ENCODE assay signal across 10 cellular contexts in the genomic region with DNA sequence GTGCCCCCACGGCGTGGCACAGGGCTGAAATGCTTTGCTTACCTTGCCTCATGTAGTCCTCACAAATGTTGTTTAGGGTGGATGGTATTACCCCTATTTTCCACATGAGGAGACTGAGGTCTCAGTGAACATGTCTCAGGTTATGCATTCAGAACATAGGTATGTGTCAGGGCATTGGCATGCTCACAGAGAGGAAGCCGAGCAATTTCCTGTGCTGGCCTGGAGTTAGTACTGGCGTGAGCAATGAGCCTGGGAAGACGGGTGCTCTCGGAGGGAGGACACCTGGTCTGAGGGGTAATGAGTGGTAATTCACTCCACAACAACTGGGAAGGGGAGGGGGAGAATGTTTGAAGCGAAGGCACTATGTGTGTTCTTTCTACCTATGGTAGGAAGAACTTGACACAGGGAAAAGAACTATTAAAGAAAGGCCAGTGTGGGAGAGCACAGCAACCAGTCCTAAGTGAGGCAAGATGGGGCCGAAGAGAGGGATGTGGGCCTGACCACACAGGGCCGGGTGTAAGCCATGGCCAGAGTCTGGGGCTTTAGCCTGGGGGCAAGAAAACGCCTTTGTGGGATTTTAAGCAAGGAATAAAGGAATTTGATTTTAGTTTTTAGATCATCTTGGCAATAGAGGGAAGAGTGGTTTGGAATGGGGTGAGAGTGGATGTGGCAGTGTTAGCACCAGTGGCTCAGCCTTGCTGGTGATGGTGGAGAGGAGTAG. TPM values are rescaled to one million over a fixed set of nuclear protein-coding genes. Genes with fewer than 3 reads are reported as not detected.
DNase-seq lines count a peak whose midpoint lies in the region; ATAC-seq and TF ChIP-seq lines count a peak whose summit lies in the region.
"Had no signal": no experiment of that assay in that cellular context is flagged by ENCODE, and none has a peak within 500 bp of the region (broad histone marks: within the 10 kb centered on the region; RNA-seq: fewer than 3 reads in every experiment).

No MANE protein-coding gene starts in this region.

- H3K27me3 Mint-ChIP-seq in activated CD4-positive, alpha-beta T cell treated with anti-CD3 and anti-CD28 coated beads, Interleukin-2, amount 10 ng/mL, durations not matched to agents 24 days and 14 days, result no peaks in the 10 kb centered on the region
- H3K27me3 Mint-ChIP-seq in activated CD8-positive, alpha-beta T cell treated with anti-CD3 and anti-CD28 coated beads, Interleukin-2, amount 10 ng/mL, durations not matched to agents 7 days and 5 days (ENCODE audit: low read depth), result no peaks in the 10 kb centered on the region

- H3K4me3 Mint-ChIP-seq in activated CD4-positive, alpha-beta T cell treated with anti-CD3 and anti-CD28 coated beads, Interleukin-2, amount 10 ng/mL, durations not matched to agents 24 days and 14 days, result no peak overlapping the region
- no peak overlapping the region for H3K4me3 Mint-ChIP-seq in activated CD8-positive, alpha-beta T cell treated with anti-CD3 and anti-CD28 coated beads, Interleukin-2, amount 10 ng/mL, durations not matched to agents 7 days and 5 days
- H3K4me3 Mint-ChIP-seq in stimulated activated effector memory CD8-positive, alpha-beta T cell treated with anti-CD3 and anti-CD28 coated beads, Interleukin-12 subunit alpha, Interleukin-12 subunit beta, amount 100 ng/mL, for 72 hours, result no peak overlapping the region

- H3K27ac ChIP-seq in gastroesophageal sphincter, result peak overlapping the region in 3 of 4 donors; percentile 94 to 99 (median 98)
- peak overlapping the region in 14 of 59 donors; percentile 3 to 61 (median 20) for H3K27ac ChIP-seq in dorsolateral prefrontal cortex
- H3K27ac ChIP-seq: BLaER1 had no signal

- H3K27me3 ChIP-seq in gastroesophageal sphincter (no peaks in the 10 kb centered on the region), dorsolateral prefrontal cortex (no peaks in the 10 kb centered on the region)
- H3K27me3 ChIP-seq: BLaER1 had no signal

- TF ChIP-seq CTCF in gastroesophageal sphincter (IDR thresholded peaks at IDR 0.05) (no peak), dorsolateral prefrontal cortex (IDR thresholded peaks at IDR 0.05 in 54 of 56, conservative IDR thresholded peaks at IDR 0.05 in 2 of 56; ENCODE audit: low read depth in 1 of 56, partially characterized antibody in 56 of 56) (no peak)

- CTCF ChIA-PET in activated CD8-positive, alpha-beta T cell treated with anti-CD3 and anti-CD28 coated beads, Interleukin-2, amount 10 ng/mL, durations not matched to agents 7 days and 5 days (lab: Charles Lee), result no interaction called here

- H3K36me3 Mint-ChIP-seq in activated CD4-positive, alpha-beta T cell treated with anti-CD3 and anti-CD28 coated beads, Interleukin-2, amount 10 ng/mL, durations not matched to agents 24 days and 14 days (ENCODE audit: low read depth), result peaks cover 78% of the 10 kb centered on the region
- H3K36me3 Mint-ChIP-seq in activated CD8-positive, alpha-beta T cell treated with anti-CD3 and anti-CD28 coated beads, Interleukin-2, amount 10 ng/mL, durations not matched to agents 7 days and 5 days (ENCODE audit: low read depth), result peaks cover 68% of the 10 kb centered on the region
- H3K36me3 Mint-ChIP-seq in stimulated activated effector memory CD8-positive, alpha-beta T cell treated with anti-CD3 and anti-CD28 coated beads, Interleukin-12 subunit alpha, Interleukin-12 subunit beta, amount 100 ng/mL, for 72 hours, result peaks cover 89% of the 10 kb centered on the region

- H3K4me1 Mint-ChIP-seq in activated CD4-positive, alpha-beta T cell treated with anti-CD3 and anti-CD28 coated beads, Interleukin-2, amount 10 ng/mL, durations not matched to agents 24 days and 14 days, result peaks cover 54% of the 10 kb centered on the region
- peaks cover 43% of the 10 kb centered on the region for H3K4me1 Mint-ChIP-seq in activated CD8-positive, alpha-beta T cell treated with anti-CD3 and anti-CD28 coated beads, Interleukin-2, amount 10 ng/mL, durations not matched to agents 7 days and 5 days (ENCODE audit: low read depth)
- peaks cover 73% of the 10 kb centered on the region for H3K4me1 Mint-ChIP-seq in stimulated activated effector memory CD8-positive, alpha-beta T cell treated with anti-CD3 and anti-CD28 coated beads, Interleukin-12 subunit alpha, Interleukin-12 subunit beta, amount 100 ng/mL, for 72 hours

- DNase-seq in activated CD4-positive, alpha-beta T cell treated with anti-CD3 and anti-CD28 coated beads, Interleukin-2, amount 10 ng/mL, durations not matched to agents 24 days and 14 days, result no peak
- no peak for DNase-seq in activated CD4-positive, alpha-beta T cell treated with anti-CD3 and anti-CD28 coated beads, Interleukin-2, amount 50 U/mL, for 4 hours
- DNase-seq in activated CD8-positive, alpha-beta T cell treated with anti-CD3 and anti-CD28 coated beads, Interleukin-2, amount 10 ng/mL, durations not matched to agents 7 days and 5 days, result no peak
- no peak for DNase-seq in stimulated activated effector memory CD8-positive, alpha-beta T cell treated with anti-CD3 and anti-CD28 coated beads, Interleukin-12 subunit alpha, Interleukin-12 subunit beta, amount 100 ng/mL, for 72 hours (ENCODE audit: low spot score in 2 of 2)
- no peak for DNase-seq in dorsolateral prefrontal cortex
- DNase-seq in NCI-H524 (lab: John Stamatoyannopoulos, UW), result no peak
- no peak for DNase-seq in DMS 273 treated with DMSO at 0.1 percent for 48 hours (lab: John Stamatoyannopoulos, UW)
- DNase-seq: NCI-H1105 treated with DMSO at 0.1 percent for 48 hours had no signal

- H3K4me3 ChIP-seq in gastroesophageal sphincter, result no peak overlapping the region
- H3K4me3 ChIP-seq in dorsolateral prefrontal cortex, result no peak overlapping the region
- H3K4me3 ChIP-seq: BLaER1 had no signal

- no peak for TF ChIP-seq POLR2A in gastroesophageal sphincter (IDR thresholded peaks at IDR 0.05)

- intact Hi-C loops in activated CD4-positive, alpha-beta T cell treated with anti-CD3 and anti-CD28 coated beads, Interleukin-2, amount 10 ng/mL, durations not matched to agents 24 days and 14 days (cut with micrococcal nuclease), result no loop called here
- intact Hi-C loops in dorsolateral prefrontal cortex (cut with DNase I), result no loop called here

- no peaks in the 10 kb centered on the region for H3K9me3 Mint-ChIP-seq in activated CD4-positive, alpha-beta T cell treated with anti-CD3 and anti-CD28 coated beads, Interleukin-2, amount 10 ng/mL, durations not matched to agents 24 days and 14 days
- no peaks in the 10 kb centered on the region for H3K9me3 Mint-ChIP-seq in activated CD8-positive, alpha-beta T cell treated with anti-CD3 and anti-CD28 coated beads, Interleukin-2, amount 10 ng/mL, durations not matched to agents 7 days and 5 days (ENCODE audit: insufficient read depth)
- no peaks in the 10 kb centered on the region for H3K9me3 Mint-ChIP-seq in stimulated activated effector memory CD8-positive, alpha-beta T cell treated with anti-CD3 and anti-CD28 coated beads, Interleukin-12 subunit alpha, Interleukin-12 subunit beta, amount 100 ng/mL, for 72 hours

- no peaks in the 10 kb centered on the region for H3K9me3 ChIP-seq in gastroesophageal sphincter
- H3K9me3 ChIP-seq: BLaER1 had no signal

- peaks cover 3 to 78% of the 10 kb centered on the region in 2 donors for H3K36me3 ChIP-seq in gastroesophageal sphincter

- POLR2A ChIA-PET in activated CD8-positive, alpha-beta T cell treated with anti-CD3 and anti-CD28 coated beads, Interleukin-2, amount 10 ng/mL, durations not matched to agents 7 days and 5 days (lab: Charles Lee), result no interaction called here

- H3K4me1 ChIP-seq in gastroesophageal sphincter, result peaks cover 0 to 45% (median 6%) of the 10 kb centered on the region in 3 donors

- ATAC-seq in activated CD8-positive, alpha-beta T cell treated with anti-CD3 and anti-CD28 coated beads, Interleukin-2, amount 10 ng/mL, durations not matched to agents 7 days and 5 days, result no peak
- no peak for ATAC-seq in gastroesophageal sphincter
- no peak for ATAC-seq in stimulated activated effector memory CD8-positive, alpha-beta T cell treated with anti-CD3 and anti-CD28 coated beads, Interleukin-12 subunit alpha, Interleukin-12 subunit beta, amount 100 ng/mL, for 72 hours

- 57 to 68% methylated on average over 6 to 10 of the region's 10 CpGs for WGBS in gastroesophageal sphincter (ENCODE audit: low coverage in 1 of 2), 2 donors

- H3K27ac Mint-ChIP-seq in activated CD4-positive, alpha-beta T cell treated with anti-CD3 and anti-CD28 coated beads, Interleukin-2, amount 10 ng/mL, durations not matched to agents 24 days and 14 days, result peak overlapping the region; percentile 92
- H3K27ac Mint-ChIP-seq in activated CD8-positive, alpha-beta T cell treated with anti-CD3 and anti-CD28 coated beads, Interleukin-2, amount 10 ng/mL, durations not matched to agents 7 days and 5 days, result peak overlapping the region; percentile 81
- peak overlapping the region; percentile 88 for H3K27ac Mint-ChIP-seq in stimulated activated effector memory CD8-positive, alpha-beta T cell treated with anti-CD3 and anti-CD28 coated beads, Interleukin-12 subunit alpha, Interleukin-12 subunit beta, amount 100 ng/mL, for 72 hours

- TF ChIP-seq EP300 in gastroesophageal sphincter (IDR thresholded peaks at IDR 0.05), result no peak

RNA-seq across cellular contexts. Expression of gene FAM131A, which starts 4.9 kb away (rescaled TPM):
- total RNA-seq in activated CD4-positive, alpha-beta T cell treated with anti-CD3 and anti-CD28 coated beads, Interleukin-2, amount 10 ng/mL, durations not matched to agents 24 days and 14 days, result 8.6 and 8.7 TPM in 2 replicates
- 1 to 10 TPM; 3.1 to 3.2 TPM for total RNA-seq in activated CD8-positive, alpha-beta T cell treated with anti-CD3 and anti-CD28 coated beads, Interleukin-2, amount 10 ng/mL, durations not matched to agents 7 days and 5 days
- 10 to 100 TPM; 53.9 to 71.4 (median 65.3) TPM for total RNA-seq in gastroesophageal sphincter
- 100 to 1,000 TPM in 106 of 120 experiments, 10 to 100 TPM in 14; 76.8 to 195 (median 128) TPM for total RNA-seq in dorsolateral prefrontal cortex

RNA-seq across cellular contexts. Expression of gene EIF4G1, which starts 18.1 kb away (rescaled TPM):
- total RNA-seq in activated CD4-positive, alpha-beta T cell treated with anti-CD3 and anti-CD28 coated beads, Interleukin-2, amount 10 ng/mL, durations not matched to agents 24 days and 14 days, result 680 and 700 TPM in 2 replicates
- total RNA-seq in activated CD8-positive, alpha-beta T cell treated with anti-CD3 and anti-CD28 coated beads, Interleukin-2, amount 10 ng/mL, durations not matched to agents 7 days and 5 days, result 100 to 1,000 TPM; 339 to 348 TPM
- 100 to 1,000 TPM; 233 to 431 (median 300) TPM for total RNA-seq in gastroesophageal sphincter
- 100 to 1,000 TPM; 152 to 287 (median 190) TPM for total RNA-seq in dorsolateral prefrontal cortex

RNA-seq across cellular contexts. Expression of gene CLCN2, which starts 28.9 kb away (rescaled TPM):
- total RNA-seq in activated CD4-positive, alpha-beta T cell treated with anti-CD3 and anti-CD28 coated beads, Interleukin-2, amount 10 ng/mL, durations not matched to agents 24 days and 14 days, result 8.3 and 8.4 TPM in 2 replicates
- total RNA-seq in activated CD8-positive, alpha-beta T cell treated with anti-CD3 and anti-CD28 coated beads, Interleukin-2, amount 10 ng/mL, durations not matched to agents 7 days and 5 days, result 1 to 10 TPM; 4.7 to 4.8 TPM
- total RNA-seq in gastroesophageal sphincter (1 to 10 TPM; 2.0 to 6.8 (median 2.3) TPM), dorsolateral prefrontal cortex (10 to 100 TPM; 11.7 to 50.5 (median 26.1) TPM)

RNA-seq across cellular contexts. Expression of gene POLR2H, which starts 29.0 kb away (rescaled TPM):
- total RNA-seq in activated CD4-positive, alpha-beta T cell treated with anti-CD3 and anti-CD28 coated beads, Interleukin-2, amount 10 ng/mL, durations not matched to agents 24 days and 14 days, result 159 and 161 TPM in 2 replicates
- total RNA-seq in activated CD8-positive, alpha-beta T cell treated with anti-CD3 and anti-CD28 coated beads, Interleukin-2, amount 10 ng/mL, durations not matched to agents 7 days and 5 days, result 100 to 1,000 TPM; 101 to 103 TPM
- total RNA-seq in gastroesophageal sphincter, result 10 to 100 TPM; 32.8 to 54.1 (median 40.9) TPM
- 10 to 100 TPM; 27.9 to 64.8 (median 47.7) TPM for total RNA-seq in dorsolateral prefrontal cortex

RNA-seq across cellular contexts. Expression of gene PSMD2, which starts 33.5 kb away (rescaled TPM):
- 280 and 283 TPM in 2 replicates for total RNA-seq in activated CD4-positive, alpha-beta T cell treated with anti-CD3 and anti-CD28 coated beads, Interleukin-2, amount 10 ng/mL, durations not matched to agents 24 days and 14 days
- 100 to 1,000 TPM; 207 to 209 TPM for total RNA-seq in activated CD8-positive, alpha-beta T cell treated with anti-CD3 and anti-CD28 coated beads, Interleukin-2, amount 10 ng/mL, durations not matched to agents 7 days and 5 days
- total RNA-seq in gastroesophageal sphincter (100 to 1,000 TPM; 225 to 365 (median 273) TPM), dorsolateral prefrontal cortex (100 to 1,000 TPM; 147 to 269 (median 208) TPM)
